ENCODE assay signal across 10 cellular contexts in genomic region chr2:28397043-28397381, GRCh38. TPM values are rescaled to one million over a fixed set of nuclear protein-coding genes. Genes with fewer than 3 reads are reported as not detected.
DNase-seq lines count a peak whose midpoint lies in the region; ATAC-seq and TF ChIP-seq lines count a peak whose summit lies in the region.
"Had no signal": no experiment of that assay in that cellular context is flagged by ENCODE, and none has a peak within 500 bp of the region (broad histone marks: within the 10 kb centered on the region; RNA-seq: fewer than 3 reads in every experiment).

No MANE protein-coding gene starts in this region.

- no peak for TF ChIP-seq RAD21 in liver (IDR thresholded peaks at IDR 0.05)

- H3K9ac ChIP-seq in liver (ENCODE audit: low read depth in 1 of 2, low read length in 2 of 2), result peak overlapping the region; percentile 58 to 71

- H3K4me1 ChIP-seq in liver (ENCODE audit: control insufficient read depth in 4 of 4, insufficient read depth in 4 of 4, low read length in 3 of 4) (peaks cover 2 to 16% (median 14%) of the 10 kb centered on the region in 4 donors), thoracic aorta (ENCODE audit: control insufficient read depth in 1 of 2, low read depth in 2 of 2) (peaks cover 41 to 46% of the 10 kb centered on the region in 2 donors)

- H3K9me3 Mint-ChIP-seq in activated CD8-positive, alpha-beta T cell treated with anti-CD3 and anti-CD28 coated beads for 36 hours, result no peaks in the 10 kb centered on the region
- no peaks in the 10 kb centered on the region for H3K9me3 Mint-ChIP-seq in activated CD8-positive, alpha-beta T cell treated with anti-CD3 and anti-CD28 coated beads, Interleukin-2, amount 10 ng/mL, durations not matched to agents 7 days and 5 days (ENCODE audit: insufficient read depth)
- peaks cover 0 to 3% (median 0%) of the 10 kb centered on the region in 5 experiments for H3K9me3 Mint-ChIP-seq in brain

- ATAC-seq in activated CD8-positive, alpha-beta T cell treated with anti-CD3 and anti-CD28 coated beads for 36 hours, result no peak
- no peak for ATAC-seq in activated CD8-positive, alpha-beta T cell treated with anti-CD3 and anti-CD28 coated beads, Interleukin-2, amount 10 ng/mL, durations not matched to agents 7 days and 5 days
- ATAC-seq in thoracic aorta (ENCODE audit: insufficient number of reproducible peaks, low FRiP score, low read depth), result no peak

- peak overlapping the region; percentile 43 for H3K27ac Mint-ChIP-seq in activated CD8-positive, alpha-beta T cell treated with anti-CD3 and anti-CD28 coated beads for 36 hours
- H3K27ac Mint-ChIP-seq in activated CD8-positive, alpha-beta T cell treated with anti-CD3 and anti-CD28 coated beads, Interleukin-2, amount 10 ng/mL, durations not matched to agents 7 days and 5 days, result no peak overlapping the region
- peak overlapping the region in 1 of 5 experiments; percentile 43 for H3K27ac Mint-ChIP-seq in brain

- H3K27ac ChIP-seq in liver (ENCODE audit: low read depth in 1 of 2, low read length in 2 of 2), result peak overlapping the region; percentile 93 to 99
- peak overlapping the region; percentile 70 to 99 for H3K27ac ChIP-seq in thoracic aorta

- POLR2A ChIA-PET in activated CD8-positive, alpha-beta T cell treated with anti-CD3 and anti-CD28 coated beads for 36 hours (lab: Charles Lee), result interaction anchor here (1.3 to 1.5 kb wide), 2 partner anchors 13 to 21 kb away, joined by 4 to 5 read pairs; no protein-coding TSS in a partner anchor
- POLR2A ChIA-PET in activated CD8-positive, alpha-beta T cell treated with anti-CD3 and anti-CD28 coated beads, Interleukin-2, amount 10 ng/mL, durations not matched to agents 7 days and 5 days (lab: Charles Lee), result interaction anchor here (1.0 to 1.2 kb wide), 2 partner anchors 11 to 13 kb away, joined by 3 read pairs; no protein-coding TSS in a partner anchor
- POLR2A ChIA-PET in HEK293T (lab: Yijun Ruan, JAX), result no interaction called here

- H3K36me3 Mint-ChIP-seq in activated CD8-positive, alpha-beta T cell treated with anti-CD3 and anti-CD28 coated beads for 36 hours (ENCODE audit: low read depth), result peaks cover 43% of the 10 kb centered on the region
- H3K36me3 Mint-ChIP-seq in activated CD8-positive, alpha-beta T cell treated with anti-CD3 and anti-CD28 coated beads, Interleukin-2, amount 10 ng/mL, durations not matched to agents 7 days and 5 days (ENCODE audit: low read depth), result peaks cover 36% of the 10 kb centered on the region
- peaks cover 7% of the 10 kb centered on the region for H3K36me3 Mint-ChIP-seq in brain

- DNase-seq in activated CD8-positive, alpha-beta T cell treated with anti-CD3 and anti-CD28 coated beads for 36 hours, result no peak
- no peak for DNase-seq in activated CD8-positive, alpha-beta T cell treated with anti-CD3 and anti-CD28 coated beads, Interleukin-2, amount 10 ng/mL, durations not matched to agents 7 days and 5 days
- DNase-seq in thoracic aorta (ENCODE audit: low spot score) (no peak), DMS79 treated with DMSO at 0.1 percent for 48 hours (lab: John Stamatoyannopoulos, UW) (no peak), HEK293T (ENCODE audit: extremely low spot score) (no peak), SW 1271 (lab: John Stamatoyannopoulos, UW) (no peak)
- DNase-seq: activated CD4-positive, alpha-beta T cell treated with anti-CD3 and anti-CD28 coated beads, Interleukin-2, amount 50 U/mL, for 4 hours; effector memory CD4-positive, alpha-beta T cell had no signal

- H3K4me3 ChIP-seq in liver (ENCODE audit: low read depth in 1 of 3, low read length in 3 of 3) (peak overlapping the region in 2 of 3 donors; percentile 93 to 99), thoracic aorta (peak overlapping the region; percentile 97)

- no peak for TF ChIP-seq CTCF in activated CD8-positive, alpha-beta T cell treated with anti-CD3 and anti-CD28 coated beads for 36 hours (IDR thresholded peaks at IDR 0.05)
- TF ChIP-seq CTCF in brain (conservative IDR thresholded peaks at IDR 0.05) (peak; percentile 4 to 26), liver (IDR thresholded peaks at IDR 0.05; ENCODE audit: low read depth, low read length, missing input control) (no peak), thoracic aorta (IDR thresholded peaks at IDR 0.05) (no peak)

- 38% methylated on average over 2 of the region's 2 CpGs for WGBS in liver

- H3K4me3 Mint-ChIP-seq in activated CD8-positive, alpha-beta T cell treated with anti-CD3 and anti-CD28 coated beads for 36 hours, result no peak overlapping the region
- no peak overlapping the region for H3K4me3 Mint-ChIP-seq in activated CD8-positive, alpha-beta T cell treated with anti-CD3 and anti-CD28 coated beads, Interleukin-2, amount 10 ng/mL, durations not matched to agents 7 days and 5 days
- H3K4me3 Mint-ChIP-seq in brain, result peak overlapping the region; percentile 50 to 82 (median 63)

- H3K36me3 ChIP-seq in liver (ENCODE audit: control insufficient read depth in 4 of 4, insufficient read depth in 3 of 4, low read depth in 1 of 4, low read length in 3 of 4) (peaks cover 0 to 12% (median 1%) of the 10 kb centered on the region in 4 donors), thoracic aorta (peaks cover 7% of the 10 kb centered on the region)

- CTCF ChIA-PET in activated CD8-positive, alpha-beta T cell treated with anti-CD3 and anti-CD28 coated beads for 36 hours (lab: Charles Lee), result interaction anchor here (1.3 to 1.4 kb wide), 2 partner anchors 12 to 18 kb away, joined by 3 read pairs; no protein-coding TSS in a partner anchor
- CTCF ChIA-PET in activated CD8-positive, alpha-beta T cell treated with anti-CD3 and anti-CD28 coated beads, Interleukin-2, amount 10 ng/mL, durations not matched to agents 7 days and 5 days (lab: Charles Lee), result interaction anchor here (1.0 to 3.3 kb wide), 2 partner anchors 9 to 624 kb away, joined by 3 to 11 read pairs; no protein-coding TSS in a partner anchor
- CTCF ChIA-PET in HEK293T (lab: Yijun Ruan, JAX), result interaction anchor here (0.6 to 0.7 kb wide), 2 partner anchors 74 to 481 kb away, joined by 3 read pairs; no protein-coding TSS in a partner anchor

- no peaks in the 10 kb centered on the region for H3K27me3 Mint-ChIP-seq in activated CD8-positive, alpha-beta T cell treated with anti-CD3 and anti-CD28 coated beads for 36 hours
- H3K27me3 Mint-ChIP-seq in activated CD8-positive, alpha-beta T cell treated with anti-CD3 and anti-CD28 coated beads, Interleukin-2, amount 10 ng/mL, durations not matched to agents 7 days and 5 days (ENCODE audit: low read depth), result no peaks in the 10 kb centered on the region
- H3K27me3 Mint-ChIP-seq in brain, result peaks cover 21% of the 10 kb centered on the region

- no peaks in the 10 kb centered on the region for H3K27me3 ChIP-seq in liver (ENCODE audit: control insufficient read depth in 4 of 4, insufficient read depth in 4 of 4, low read length in 3 of 4)
- H3K27me3 ChIP-seq in thoracic aorta (replicated peaks; ENCODE audit: insufficient read depth), result no peaks in the 10 kb centered on the region

- no peaks in the 10 kb centered on the region for H3K9me3 ChIP-seq in liver (ENCODE audit: control insufficient read depth in 4 of 4, low read length in 3 of 4)
- H3K9me3 ChIP-seq in thoracic aorta, result no peaks in the 10 kb centered on the region

- H3K4me1 Mint-ChIP-seq in activated CD8-positive, alpha-beta T cell treated with anti-CD3 and anti-CD28 coated beads for 36 hours (ENCODE audit: low read depth), result peaks cover 43% of the 10 kb centered on the region
- H3K4me1 Mint-ChIP-seq in activated CD8-positive, alpha-beta T cell treated with anti-CD3 and anti-CD28 coated beads, Interleukin-2, amount 10 ng/mL, durations not matched to agents 7 days and 5 days (ENCODE audit: low read depth), result peaks cover 31% of the 10 kb centered on the region
- peaks cover 42% of the 10 kb centered on the region for H3K4me1 Mint-ChIP-seq in brain

- intact Hi-C loops in activated CD8-positive, alpha-beta T cell treated with anti-CD3 and anti-CD28 coated beads for 36 hours (cut with micrococcal nuclease), result loop anchor here (10.0 kb wide), 1 partner anchor 682 kb away; no protein-coding TSS in a partner anchor

TF ChIP-seq in HEK293T, 16 proteins besides CTCF, POLR2A, EP300 and RAD21:
- TF ChIP-seq ZNF384 (IDR thresholded peaks at IDR 0.05), result no peak
- no peak for TF ChIP-seq PKNOX1 (IDR thresholded peaks at IDR 0.05)
- no peak for TF ChIP-seq ELF4 (IDR thresholded peaks at IDR 0.05)
- TF ChIP-seq ARNT (IDR thresholded peaks at IDR 0.05), result no peak
- TF ChIP-seq FOXA1 (IDR thresholded peaks at IDR 0.05), result no peak
TF ChIP-seq in HEK293T: peak in this region for 0.

RNA-seq across cellular contexts. Expression of gene FOSL2, which starts 4.4 kb away (rescaled TPM):
- total RNA-seq in activated CD8-positive, alpha-beta T cell treated with anti-CD3 and anti-CD28 coated beads for 36 hours, result 100 to 1,000 TPM; 114 to 119 TPM
- total RNA-seq in activated CD8-positive, alpha-beta T cell treated with anti-CD3 and anti-CD28 coated beads, Interleukin-2, amount 10 ng/mL, durations not matched to agents 7 days and 5 days, result 10 to 100 TPM; 37.3 to 40.9 TPM
- polyA plus RNA-seq in brain (ENCODE audit: insufficient read depth, low read depth, low replicate concordance), result 13.7 TPM
- total RNA-seq in liver, result 10 to 100 TPM in 1 of 2 donors, 1 to 10 TPM in 1; 2.0 to 10.7 TPM
- polyA plus RNA-seq in liver, result 1 to 10 TPM; 1.9 to 3.1 TPM
- total RNA-seq in thoracic aorta, result 100 to 1,000 TPM; 188 to 311 TPM

Comparison
In these comparisons a context has a peak if more than half of its experiments do, and no peak if none do; other contexts are left out.
1. H3K4me3 Mint-ChIP-seq: peak in brain (5 of 5); none in activated CD8-positive, alpha-beta T cell treated with anti-CD3 and anti-CD28 coated beads for 36 hours (single experiment) and activated CD8-positive, alpha-beta T cell treated with anti-CD3 and anti-CD28 coated beads, Interleukin-2, amount 10 ng/mL, durations not matched to agents 7 days and 5 days (single experiment).
2. CTCF ChIP-seq: peak in brain (2 of 2); none in activated CD8-positive, alpha-beta T cell treated with anti-CD3 and anti-CD28 coated beads for 36 hours (single experiment), liver (single experiment) and thoracic aorta (single experiment).